In the genomic region with DNA sequence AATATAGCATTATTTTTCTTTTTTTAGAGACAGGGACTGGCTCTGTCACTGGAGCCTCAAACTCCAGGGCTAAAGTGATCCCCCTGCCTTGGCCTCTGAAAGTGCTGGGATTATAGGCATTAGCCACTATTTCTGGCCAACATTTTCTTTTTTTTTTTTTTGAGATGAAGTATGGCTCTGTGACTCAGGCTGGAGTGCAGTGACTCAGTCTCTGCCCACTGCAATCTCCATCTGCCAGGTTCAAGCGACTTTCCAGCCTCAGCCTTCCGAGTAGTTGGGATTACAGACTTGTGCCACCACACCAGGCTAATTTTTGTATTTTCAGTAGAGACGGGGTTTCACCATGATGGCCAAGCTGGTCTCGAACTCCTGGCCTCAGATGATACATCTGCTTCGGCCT, we compare ENCODE assay signal across 1 cellular context.
TF ChIP-seq lines count a peak whose summit lies in the region.

No MANE protein-coding gene starts in this region.

TF ChIP-seq in IMR-90, 13 proteins besides CTCF, POLR2A, EP300 and RAD21:
- TF ChIP-seq MAZ (IDR thresholded peaks at IDR 0.05; ENCODE audit: borderline replicate concordance, low read depth, low read length) = no peak
